15 cellular contexts compared by ENCODE assay signal in genomic region chr1:83718338-83718737, GRCh38.
"Had no signal": no experiment of that assay in that cellular context is flagged by ENCODE, and none has a peak within 500 bp of the region (broad histone marks: within the 10 kb centered on the region; RNA-seq: fewer than 3 reads in every experiment).

No MANE protein-coding gene starts in this region.

- H3K36me3 ChIP-seq: breast epithelium, ovary, stomach, thoracic aorta had no signal

- H3K27me3 ChIP-seq: breast epithelium, ovary, stomach had no signal

- DNase-seq: activated CD4-positive, alpha-beta memory T cell treated with anti-CD3 and anti-CD28 coated beads for 36 hours; activated CD4-positive, alpha-beta T cell treated with anti-CD3 and anti-CD28 coated beads for 1 hour; activated gamma-delta T cell treated with Interleukin-2 at 50 U/mL for 16 hours; activated naive CD8-positive, alpha-beta T cell treated with anti-CD3 and anti-CD28 coated beads, Interleukin-2, amount 10 ng/mL, durations not matched to agents 7 days and 5 days; activated T-cell treated with anti-CD3 and anti-CD28 coated beads, Interleukin-2, amount 50 U/mL, for 72 hours; aorta; endodermal cell; erythroblast; hippocampal formation; left ventricle myocardium superior; ovary; stimulated activated CD4-positive, alpha-beta T cell treated with anti-CD3 and anti-CD28 coated beads, Interleukin-4, amount 100 ng/mL, for 24 hours; stomach had no signal

- H3K4me3 ChIP-seq: breast epithelium, ovary, stomach, thoracic aorta had no signal

- H3K27me3 Mint-ChIP-seq: activated CD4-positive, alpha-beta memory T cell treated with anti-CD3 and anti-CD28 coated beads for 36 hours; activated naive CD8-positive, alpha-beta T cell treated with anti-CD3 and anti-CD28 coated beads, Interleukin-2, amount 10 ng/mL, durations not matched to agents 7 days and 5 days had no signal

- ATAC-seq: activated T-cell treated with anti-CD3 and anti-CD28 coated beads, Interleukin-2, amount 50 U/mL, for 72 hours; left ventricle myocardium superior had no signal

- H3K9me3 ChIP-seq: breast epithelium, ovary, stomach, thoracic aorta had no signal

- H3K9me3 Mint-ChIP-seq: activated CD4-positive, alpha-beta memory T cell treated with anti-CD3 and anti-CD28 coated beads for 36 hours; activated naive CD8-positive, alpha-beta T cell treated with anti-CD3 and anti-CD28 coated beads, Interleukin-2, amount 10 ng/mL, durations not matched to agents 7 days and 5 days; activated T-cell treated with anti-CD3 and anti-CD28 coated beads, Interleukin-2, amount 50 U/mL, for 72 hours; endodermal cell had no signal

- H3K27ac Mint-ChIP-seq: activated CD4-positive, alpha-beta memory T cell treated with anti-CD3 and anti-CD28 coated beads for 36 hours; activated naive CD8-positive, alpha-beta T cell treated with anti-CD3 and anti-CD28 coated beads, Interleukin-2, amount 10 ng/mL, durations not matched to agents 7 days and 5 days; activated T-cell treated with anti-CD3 and anti-CD28 coated beads, Interleukin-2, amount 50 U/mL, for 72 hours; endodermal cell had no signal

- H3K27ac ChIP-seq: breast epithelium, ovary, stomach, thoracic aorta had no signal

- H3K4me3 Mint-ChIP-seq: activated CD4-positive, alpha-beta memory T cell treated with anti-CD3 and anti-CD28 coated beads for 36 hours; activated naive CD8-positive, alpha-beta T cell treated with anti-CD3 and anti-CD28 coated beads, Interleukin-2, amount 10 ng/mL, durations not matched to agents 7 days and 5 days; activated T-cell treated with anti-CD3 and anti-CD28 coated beads, Interleukin-2, amount 50 U/mL, for 72 hours; endodermal cell had no signal

- H3K4me1 Mint-ChIP-seq: activated naive CD8-positive, alpha-beta T cell treated with anti-CD3 and anti-CD28 coated beads, Interleukin-2, amount 10 ng/mL, durations not matched to agents 7 days and 5 days had no signal

- H3K4me1 ChIP-seq: breast epithelium, stomach had no signal
